1 cellular context compared by ENCODE assay signal in genomic region chr16:20001856-20002707, GRCh38.
TF ChIP-seq lines count a peak whose summit lies in the region.

No MANE protein-coding gene starts in this region.

TF ChIP-seq in HepG2, 621 proteins besides CTCF, POLR2A, EP300 and RAD21 (continued from another document and continues in another):
- no peak for TF ChIP-seq DMTF1 (CRISPR knock-in tag; IDR thresholded peaks at IDR 0.05)
- TF ChIP-seq ESRRA (CRISPR knock-in tag; IDR thresholded peaks at IDR 0.05; ENCODE audit: low read depth), result no peak
- TF ChIP-seq SAFB2 (CRISPR knock-in tag; IDR thresholded peaks at IDR 0.05; ENCODE audit: borderline replicate concordance, low read depth), result 0 out of 2 replicates have a peak, but pooled peaks have one; percentile 51
- no peak for TF ChIP-seq ATF7 (IDR thresholded peaks at IDR 0.05)
- TF ChIP-seq ATF7 (CRISPR knock-in tag; IDR thresholded peaks at IDR 0.05), result no peak
- no peak for TF ChIP-seq SATB2 (CRISPR knock-in tag; IDR thresholded peaks at IDR 0.05)
- TF ChIP-seq SMAD9 (CRISPR knock-in tag; IDR thresholded peaks at IDR 0.05), result no peak
- peak; percentile 19; the same call in 1 of the 2 replicates for TF ChIP-seq NR2F2 (IDR thresholded peaks at IDR 0.05; ENCODE audit: borderline replicate concordance, low read depth)
- TF ChIP-seq HNRNPH1 (optimal IDR thresholded peaks at IDR 0.05; ENCODE audit: low read depth, low read length), result no peak
- peak; percentile 79; the same call in 1 of the 2 replicates for TF ChIP-seq HOXA7 (CRISPR knock-in tag; IDR thresholded peaks at IDR 0.05)
- peak; percentile 66 for TF ChIP-seq HDAC1 (CRISPR knock-in tag; IDR thresholded peaks at IDR 0.05)
- TF ChIP-seq GPN1 (CRISPR knock-in tag; IDR thresholded peaks at IDR 0.05; ENCODE audit: borderline replicate concordance), result no peak
- TF ChIP-seq ZMAT5 (CRISPR knock-in tag; IDR thresholded peaks at IDR 0.05; ENCODE audit: borderline replicate concordance, low read depth), result no peak
- TF ChIP-seq ZNF562 (CRISPR knock-in tag; IDR thresholded peaks at IDR 0.05; ENCODE audit: borderline replicate concordance), result no peak
- no peak for TF ChIP-seq ZBTB8A (CRISPR knock-in tag; IDR thresholded peaks at IDR 0.05; ENCODE audit: borderline replicate concordance, low read depth)
- peak; percentile 26; the same call in 1 of the 2 replicates for TF ChIP-seq GABPB1 (CRISPR knock-in tag; IDR thresholded peaks at IDR 0.05)
- TF ChIP-seq ZNF777 (CRISPR knock-in tag; IDR thresholded peaks at IDR 0.05), result no peak
- no peak for TF ChIP-seq RELA (CRISPR knock-in tag; IDR thresholded peaks at IDR 0.05)
- no peak for TF ChIP-seq ZFP36 (IDR thresholded peaks at IDR 0.05; ENCODE audit: borderline replicate concordance, low read depth, low read length, partially characterized antibody)
- TF ChIP-seq DZIP1 (CRISPR knock-in tag; IDR thresholded peaks at IDR 0.05), result no peak; the same call in none of the 2 replicates
- TF ChIP-seq NR1H2 (CRISPR knock-in tag; IDR thresholded peaks at IDR 0.05; ENCODE audit: borderline replicate concordance, low read depth), result no peak
- TF ChIP-seq ATF7-NPFF (CRISPR knock-in tag; IDR thresholded peaks at IDR 0.05; ENCODE audit: low read depth), result peak; percentile 51; the same call in 1 of the 2 replicates
- TF ChIP-seq FOXM1 (CRISPR knock-in tag; IDR thresholded peaks at IDR 0.05), result no peak
- TF ChIP-seq ZNF225 (CRISPR knock-in tag; IDR thresholded peaks at IDR 0.05), result no peak
- TF ChIP-seq AGO1 (IDR thresholded peaks at IDR 0.05; ENCODE audit: low read depth, low read length, poor library complexity, severe bottlenecking), result no peak
- peak; percentile 72 for TF ChIP-seq BHLHE40 (IDR thresholded peaks at IDR 0.05; ENCODE audit: low read length)
- no peak for TF ChIP-seq ARID3A (IDR thresholded peaks at IDR 0.05; ENCODE audit: low read depth, low read length)
- TF ChIP-seq RFX3 (CRISPR knock-in tag; IDR thresholded peaks at IDR 0.05), result no peak
- TF ChIP-seq ZNF331 (CRISPR knock-in tag; IDR thresholded peaks at IDR 0.05), result no peak
- peak; percentile 51; the same call in 1 of the 2 replicates for TF ChIP-seq EHMT2 (IDR thresholded peaks at IDR 0.05; ENCODE audit: borderline replicate concordance, low read depth, low read length)
- no peak for TF ChIP-seq AHR (CRISPR knock-in tag; IDR thresholded peaks at IDR 0.05)
- TF ChIP-seq RFX5 (IDR thresholded peaks at IDR 0.05; ENCODE audit: low read depth, low read length), result no peak
- peak; percentile 78 for TF ChIP-seq HNF1B (CRISPR knock-in tag; IDR thresholded peaks at IDR 0.05)
- TF ChIP-seq SMARCC2 (IDR thresholded peaks at IDR 0.05), result no peak
- TF ChIP-seq MBNL3 (CRISPR knock-in tag; conservative IDR thresholded peaks at IDR 0.05), result no peak
- no peak for TF ChIP-seq IKZF5 (CRISPR knock-in tag; IDR thresholded peaks at IDR 0.05)
- TF ChIP-seq BCL3 (CRISPR knock-in tag; IDR thresholded peaks at IDR 0.05), result no peak
- no peak for TF ChIP-seq SIX1 (CRISPR knock-in tag; IDR thresholded peaks at IDR 0.05; ENCODE audit: borderline replicate concordance)
- TF ChIP-seq SNAPC4 (CRISPR knock-in tag; IDR thresholded peaks at IDR 0.05), result no peak
- TF ChIP-seq ZNF367 (CRISPR knock-in tag; IDR thresholded peaks at IDR 0.05; ENCODE audit: borderline replicate concordance), result no peak
- peak; percentile 99 for TF ChIP-seq ARNTL (CRISPR knock-in tag; IDR thresholded peaks at IDR 0.05)
- TF ChIP-seq ZNF350 (CRISPR knock-in tag; IDR thresholded peaks at IDR 0.05; ENCODE audit: borderline replicate concordance, low read depth), result peak; percentile 75
- no peak for TF ChIP-seq CAMTA2 (CRISPR knock-in tag; IDR thresholded peaks at IDR 0.05; ENCODE audit: borderline replicate concordance)
- TF ChIP-seq NFRKB (IDR thresholded peaks at IDR 0.05), result no peak
- no peak for TF ChIP-seq ZSCAN22 (CRISPR knock-in tag; IDR thresholded peaks at IDR 0.05)
- TF ChIP-seq ZNF615 (CRISPR knock-in tag; IDR thresholded peaks at IDR 0.05; ENCODE audit: borderline replicate concordance), result no peak
